In genomic region chr17:53141280-53141679, GRCh38 we compare ENCODE assay signal across 1 cellular context.
TF ChIP-seq lines count a peak whose summit lies in the region.

No MANE protein-coding gene starts in this region.

TF ChIP-seq in GM23338, 12 proteins besides CTCF, POLR2A, EP300 and RAD21 (continued from another document):
- no peak for TF ChIP-seq REST (IDR thresholded peaks at IDR 0.05; ENCODE audit: unreplicated experiment)
- no peak for TF ChIP-seq ETS1 (IDR thresholded peaks at IDR 0.05)
- TF ChIP-seq EZH2phosphoT487 (IDR thresholded peaks at IDR 0.05; ENCODE audit: unreplicated experiment) = no peak
- no peak for TF ChIP-seq EZH2 (IDR thresholded peaks at IDR 0.05; ENCODE audit: low read depth, unreplicated experiment)
- TF ChIP-seq CREB1 (CRISPR knock-in tag; IDR thresholded peaks at IDR 0.05; ENCODE audit: low read depth) = no peak
- no peak for TF ChIP-seq STAT1 (IDR thresholded peaks at IDR 0.05; ENCODE audit: unreplicated experiment)
